Comparison of ENCODE assay signal across 8 cellular contexts in genomic region chr4:147057631-147057980, GRCh38.
DNase-seq lines count a peak whose midpoint lies in the region; ATAC-seq lines count a peak whose summit lies in the region.

No MANE protein-coding gene starts in this region.

- ATAC-seq in GM19463 (IDR thresholded peaks at IDR 0.05; ENCODE audit: unreplicated experiment) (peak; percentile 42), GM18907 (IDR thresholded peaks at IDR 0.05; ENCODE audit: unreplicated experiment) (no peak), HG02623 (IDR thresholded peaks at IDR 0.05; ENCODE audit: unreplicated experiment) (no peak)

- DNase-seq in SK-MEL-5 (ENCODE audit: low read depth, low spot score) (peak; percentile 6), fibroblast of peridontal ligament (ENCODE audit: extremely low read depth) (peak; percentile 76), smooth muscle cell of the brain vasculature (ENCODE audit: low read depth, low spot score) (peak; percentile 40), T-helper 9 cell (no peak)
- no peak for DNase-seq in activated CD4-positive, alpha-beta T cell treated with anti-CD3 and anti-CD28 coated beads for 4 hours

- in situ Hi-C loops in SK-MEL-5 (cut with HindIII; ENCODE audit: low pct_unique_long_range_greater_than_20kb, low sequenced_read_pairs), result no loop called here

Comparison
In these comparisons a context has a peak if more than half of its experiments do, and no peak if none do; other contexts are left out.
1. DNase-seq: peak in SK-MEL-5 (single experiment), fibroblast of peridontal ligament (single experiment) and smooth muscle cell of the brain vasculature (single experiment); none in activated CD4-positive, alpha-beta T cell treated with anti-CD3 and anti-CD28 coated beads for 4 hours (0 of 2) and T-helper 9 cell (single experiment).